Comparison of ENCODE assay signal across 37 cellular contexts in genomic region chr7:155821851-155822250, GRCh38. TPM values are rescaled to one million over a fixed set of nuclear protein-coding genes. Genes with fewer than 3 reads are reported as not detected.
"Had no signal": no experiment of that assay in that cellular context is flagged by ENCODE, and none has a peak within 500 bp of the region (broad histone marks: within the 10 kb centered on the region; RNA-seq: fewer than 3 reads in every experiment).

No MANE protein-coding gene starts in this region.

- H3K9me3 ChIP-seq: adrenal gland, body of pancreas, breast epithelium had no signal

- H3K4me1 ChIP-seq: body of pancreas, breast epithelium had no signal

- H3K36me3 ChIP-seq: adrenal gland, brain microvascular endothelial cell, breast epithelium had no signal

- ATAC-seq: activated CD8-positive, alpha-beta T cell treated with anti-CD3 and anti-CD28 coated beads for 36 hours; activated naive CD4-positive, alpha-beta T cell treated with anti-CD3 and anti-CD28 coated beads, Interleukin-2, amount 50 U/mL, for 72 hours; activated T-cell treated with anti-CD3 and anti-CD28 coated beads, Interleukin-2, amount 50 U/mL, for 4 hours; activated T-cell treated with anti-CD3 and anti-CD28 coated beads, Interleukin-2, amount 50 U/mL, for 72 hours; activated T-helper 17 cell treated with anti-CD3 and anti-CD28 coated beads, Interleukin-2, amount 50 U/mL, for 72 hours; body of pancreas had no signal

- FAIRE-seq: astrocyte, TTC549 had no signal

- H3K4me3 ChIP-seq: adrenal gland, body of pancreas, breast epithelium had no signal

- H3K27me3 ChIP-seq: adrenal gland, body of pancreas had no signal

- H3K27ac ChIP-seq: adrenal gland, body of pancreas, brain microvascular endothelial cell, breast epithelium, VCaP had no signal

- DNase-seq: activated B cell treated with CpG ODN at 0.5 μM for 24 hours; activated CD4-positive, alpha-beta memory T cell treated with anti-CD3 and anti-CD28 coated beads for 36 hours; activated CD4-positive, alpha-beta T cell treated with anti-CD3 and anti-CD28 coated beads for 4 hours; activated CD4-positive, alpha-beta T cell treated with anti-CD3 and anti-CD28 coated beads, Interleukin-2, amount 10 ng/mL, durations not matched to agents 24 days and 14 days; activated CD4-positive, alpha-beta T cell treated with anti-CD3 and anti-CD28 coated beads, Interleukin-2, amount 50 U/mL, for 1 hour; activated CD4-positive, alpha-beta T cell treated with anti-CD3 and anti-CD28 coated beads, Interleukin-2, amount 50 U/mL, for 4 hours; activated CD4-positive, CD25-positive, alpha-beta regulatory T cell treated with anti-CD3 and anti-CD28 coated beads, Interleukin-2, amount 50 U/mL, for 72 hours; activated CD8-positive, alpha-beta memory T cell treated with anti-CD3 and anti-CD28 coated beads, Interleukin-2, amount 50 U/mL, for 4 hours; activated CD8-positive, alpha-beta T cell treated with anti-CD3 and anti-CD28 coated beads for 36 hours; activated effector memory CD4-positive, alpha-beta T cell treated with anti-CD3 and anti-CD28 coated beads, Interleukin-2, amount 50 U/mL, for 16 hours; activated gamma-delta T cell treated with Interleukin-2 at 50 U/mL for 16 hours; activated naive CD4-positive, alpha-beta T cell; activated naive CD4-positive, alpha-beta T cell treated with anti-CD3 and anti-CD28 coated beads for 36 hours; activated naive CD4-positive, alpha-beta T cell treated with anti-CD3 and anti-CD28 coated beads, Interleukin-2, amount 50 U/mL, for 16 hours; activated naive CD8-positive, alpha-beta T cell treated with anti-CD3 and anti-CD28 coated beads for 36 hours; activated T-cell treated with anti-CD3 and anti-CD28 coated beads for 4 hours; activated T-cell treated with anti-CD3 and anti-CD28 coated beads, Interleukin-2, amount 50 U/mL, for 1 hour; activated T-cell treated with anti-CD3 and anti-CD28 coated beads, Interleukin-2, amount 50 U/mL, for 4 hours; activated T-cell treated with anti-CD3 and anti-CD28 coated beads, Interleukin-2, amount 50 U/mL, for 72 hours; adrenal gland; amniotic stem cell; aorta; body of pancreas; brain microvascular endothelial cell; central memory CD4-positive, alpha-beta T cell; T-helper 1 cell; T-helper 2 cell; T-helper 9 cell had no signal

RNA-seq across cellular contexts. Expression of gene SHH, which starts 9.6 kb away (rescaled TPM):
- total RNA-seq: activated B cell treated with CpG ODN at 0.5 μM for 24 hours; activated CD4-positive, alpha-beta memory T cell treated with anti-CD3 and anti-CD28 coated beads for 36 hours; activated CD4-positive, alpha-beta T cell treated with anti-CD3 and anti-CD28 coated beads, Interleukin-2, amount 10 ng/mL, durations not matched to agents 24 days and 14 days; activated CD8-positive, alpha-beta memory T cell treated with anti-CD3 and anti-CD28 coated beads for 36 hours; activated CD8-positive, alpha-beta T cell treated with anti-CD3 and anti-CD28 coated beads for 36 hours; activated naive CD4-positive, alpha-beta T cell treated with anti-CD3 and anti-CD28 coated beads for 36 hours; activated naive CD4-positive, alpha-beta T cell treated with anti-CD3 and anti-CD28 coated beads, Interleukin-2, amount 50 U/mL, for 72 hours; activated naive CD8-positive, alpha-beta T cell treated with anti-CD3 and anti-CD28 coated beads for 36 hours; activated T-helper 1 cell treated with anti-CD3 and anti-CD28 coated beads, Interleukin-12 subunit alpha, Interleukin-12 subunit beta, Interleukin-2, Interleukin-4 antibody, amounts not matched to agents 30 ng/mL and 10 ng/mL and 1 ng/mL, durations not matched to agents 14 hours and 24 hours and 36 hours; activated T-helper 17 cell treated with anti-CD3 and anti-CD28 coated beads, Interleukin-2, amount 50 U/mL, for 72 hours; breast epithelium; cardiac septum had no signal
